Comparison of ENCODE assay signal across 8 cellular contexts in genomic region chr13:99969934-99970760, GRCh38.
DNase-seq lines count a peak whose midpoint lies in the region; ATAC-seq lines count a peak whose summit lies in the region.

No MANE protein-coding gene starts in this region.

- H3K36me3 ChIP-seq in iPS-15b (ENCODE audit: control insufficient read depth, insufficient read depth, low read length): peaks cover 5% of the 10 kb centered on the region

- H3K27me3 ChIP-seq in iPS-15b (ENCODE audit: control insufficient read depth, insufficient read depth, low read length): peaks cover 68% of the 10 kb centered on the region

- no peak overlapping the region for H3K9ac ChIP-seq in iPS-15b (ENCODE audit: low read depth, low read length)

- no peak for ATAC-seq in GM21381 (IDR thresholded peaks at IDR 0.05; ENCODE audit: unreplicated experiment)

- peaks cover 36% of the 10 kb centered on the region for H3K4me1 ChIP-seq in iPS-15b (ENCODE audit: control insufficient read depth, insufficient read depth, low read length)

- peak overlapping the region; percentile 87 for H3K4me3 ChIP-seq in iPS-15b (ENCODE audit: low read depth, low read length)

- peak; percentile 32 for DNase-seq in NCI-H1436 (lab: John Stamatoyannopoulos, UW)
- DNase-seq in NCI-H1436 treated with DMSO at 0.1 percent for 48 hours (lab: John Stamatoyannopoulos, UW): no peak
- DNase-seq in NCI-H1092 (lab: John Stamatoyannopoulos, UW): peak; percentile 84
- DNase-seq in activated T-cell treated with anti-CD3 and anti-CD28 coated beads, Interleukin-2, amount 50 U/mL, for 48 hours: peak; percentile 50 to 58
- peak; percentile 36 for DNase-seq in stimulated activated naive CD4-positive, alpha-beta T cell treated with Interleukin-2 at 50 U/mL for 16 hours (lab: John Stamatoyannopoulos, UW)
- no peak for DNase-seq in AG08395 (ENCODE audit: low spot score)

- H3K9me3 ChIP-seq in iPS-15b (ENCODE audit: control insufficient read depth, insufficient read depth, low read length): no peaks in the 10 kb centered on the region

Comparison
In these comparisons a context has a peak if more than half of its experiments do, and no peak if none do; other contexts are left out.
1. DNase-seq: peak in NCI-H1436 (single experiment), NCI-H1092 (single experiment), activated T-cell treated with anti-CD3 and anti-CD28 coated beads, Interleukin-2, amount 50 U/mL, for 48 hours (2 of 2) and stimulated activated naive CD4-positive, alpha-beta T cell treated with Interleukin-2 at 50 U/mL for 16 hours (single experiment); none in NCI-H1436 treated with DMSO at 0.1 percent for 48 hours (single experiment) and AG08395 (single experiment).